Comparison of ENCODE assay signal across 8 cellular contexts in the genomic region with DNA sequence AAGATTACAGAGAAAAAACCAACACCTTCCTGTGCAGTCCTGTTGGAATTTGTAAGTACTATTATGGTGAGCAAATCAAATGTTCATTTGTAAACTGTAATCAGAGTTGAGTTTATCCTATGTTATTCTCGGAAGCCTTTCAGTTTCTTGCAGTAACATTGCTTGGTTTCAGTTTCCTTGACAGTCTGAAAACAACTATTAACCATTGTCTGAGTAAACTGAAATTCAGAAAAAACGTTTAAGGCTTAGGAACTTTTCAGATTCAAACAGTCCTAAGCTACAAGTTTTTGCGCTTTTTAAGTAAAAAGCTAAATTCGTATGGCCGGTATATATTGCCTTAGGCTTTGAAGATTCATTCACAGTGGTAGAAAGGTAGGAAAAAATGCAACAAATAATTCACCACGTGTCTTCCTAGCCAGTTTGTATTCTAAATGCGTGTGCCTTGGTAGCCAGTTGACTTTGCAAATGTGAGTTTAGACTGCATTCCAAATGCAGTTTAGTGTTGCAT. TPM values are rescaled to one million over a fixed set of nuclear protein-coding genes. Genes with fewer than 3 reads are reported as not detected.
DNase-seq lines count a peak whose midpoint lies in the region; ATAC-seq and TF ChIP-seq lines count a peak whose summit lies in the region.

No MANE protein-coding gene starts in this region.

- TF ChIP-seq CTCF in GM12865 (IDR thresholded peaks at IDR 0.05; ENCODE audit: insufficient read depth, low read depth, low read length, missing control alignments) (no peak), OCI-LY7 (conservative IDR thresholded peaks at IDR 0.05; ENCODE audit: low read length) (no peak)

- peaks cover 0 to 52% (median 21%) of the 10 kb centered on the region in 3 donors for H3K36me3 Mint-ChIP-seq in naive thymus-derived CD8-positive, alpha-beta T cell

- peak overlapping the region; percentile 93 for H3K27ac ChIP-seq in OCI-LY7 (ENCODE audit: low read depth, low read length, poor library complexity, severe bottlenecking)
- no peak overlapping the region for H3K27ac ChIP-seq in ectodermal cell (ENCODE audit: insufficient read depth, low read depth, low read length, poor library complexity, severe bottlenecking)

- peaks cover 39 to 72% (median 55%) of the 10 kb centered on the region in 4 donors for H3K4me1 Mint-ChIP-seq in naive thymus-derived CD8-positive, alpha-beta T cell

- H3K4me2 ChIP-seq in OCI-LY7 (ENCODE audit: low read length): peak overlapping the region; percentile 75

- no TSS peak for BruUV-seq in OCI-LY7 (replicated peaks; lab: Mats Ljungman, UMichigan)

- H3K9me3 ChIP-seq in OCI-LY7 (ENCODE audit: low read length) (no peaks in the 10 kb centered on the region), ectodermal cell (ENCODE audit: control insufficient read depth, low read length) (no peaks in the 10 kb centered on the region)

- H3K27me3 ChIP-seq in ectodermal cell (ENCODE audit: control insufficient read depth, insufficient read depth, low read length, poor library complexity, severe bottlenecking): no peaks in the 10 kb centered on the region

- H3K4me3 Mint-ChIP-seq in naive thymus-derived CD8-positive, alpha-beta T cell: peak overlapping the region; percentile 95 to 99 (median 97)

- H3K36me3 ChIP-seq in OCI-LY7 (ENCODE audit: insufficient read depth, low read length): peaks cover 61% of the 10 kb centered on the region
- no peaks in the 10 kb centered on the region for H3K36me3 ChIP-seq in ectodermal cell (ENCODE audit: control insufficient read depth, insufficient read depth, low read length)

- CTCF ChIA-PET in OCI-LY7 (lab: Charles Lee; ENCODE audit: unreplicated experiment): interaction anchor here (0.5 kb wide), 1 partner anchor 588 kb away, joined by 3 read pairs; no protein-coding TSS in a partner anchor

- 11 to 19% methylated on average over 7 of the region's 7 CpGs for WGBS in ectodermal cell, 2 experiments

- no peaks in the 10 kb centered on the region for H3K27me3 Mint-ChIP-seq in naive thymus-derived CD8-positive, alpha-beta T cell

- POLR2A ChIA-PET in OCI-LY7 (lab: Charles Lee): interaction anchor here (0.6 to 3.1 kb wide), 8 partner anchors 15 to 766 kb away, joined by 3 to 30 read pairs (median 3); a partner anchor contains a TSS
- POLR2A ChIA-PET in naive thymus-derived CD8-positive, alpha-beta T cell (lab: Charles Lee): interaction anchor here (0.6 to 1.5 kb wide), 4 partner anchors 8 to 225 kb away, joined by 3 to 5 read pairs (median 4); no protein-coding TSS in a partner anchor

- H2AFZ ChIP-seq in OCI-LY7 (ENCODE audit: low read length): no peak overlapping the region

- peak; percentile 54 for DNase-seq in GM12865 (ENCODE audit: low read depth)
- DNase-seq in OCI-LY7 (ENCODE audit: low spot score): no peak
- DNase-seq in naive thymus-derived CD8-positive, alpha-beta T cell: peak in 3 of 10 donors; percentile 29 to 41 (median 35)
- no peak for DNase-seq in NCI-H2107 treated with DMSO at 0.1 percent for 48 hours (lab: John Stamatoyannopoulos, UW; ENCODE audit: unreplicated experiment)
- no peak for DNase-seq in left lobe of liver (ENCODE audit: low spot score)
- DNase-seq in NCI-H1436 treated with DMSO at 0.1 percent for 48 hours (lab: John Stamatoyannopoulos, UW): no peak
- DNase-seq in NCI-H146 treated with DMSO at 0.1 percent for 48 hours (lab: John Stamatoyannopoulos, UW; ENCODE audit: unreplicated experiment): no peak

- intact Hi-C loops in OCI-LY7 (cut with micrococcal nuclease; ENCODE audit: unreplicated experiment): loop anchor here (10.0 kb wide), 1 partner anchor 492 kb away; no protein-coding TSS in a partner anchor

- H3K9me2 ChIP-seq in OCI-LY7 (ENCODE audit: insufficient read depth, low read length): no peaks in the 10 kb centered on the region

- H4K20me1 ChIP-seq in OCI-LY7 (ENCODE audit: insufficient read depth, low read length): peaks cover 53% of the 10 kb centered on the region

- H3K27ac Mint-ChIP-seq in naive thymus-derived CD8-positive, alpha-beta T cell: peak overlapping the region; percentile 95 to 99 (median 98)

- peaks cover 34% of the 10 kb centered on the region for H3K4me1 ChIP-seq in OCI-LY7 (ENCODE audit: insufficient read depth, low read length, poor library complexity, severe bottlenecking)
- peaks cover 4% of the 10 kb centered on the region for H3K4me1 ChIP-seq in ectodermal cell (ENCODE audit: control insufficient read depth, insufficient read depth, low read length)

- no peaks in the 10 kb centered on the region for H3K9me3 Mint-ChIP-seq in naive thymus-derived CD8-positive, alpha-beta T cell

- ATAC-seq in naive thymus-derived CD8-positive, alpha-beta T cell: no peak
- no peak for ATAC-seq in left lobe of liver

- peaks cover 89% of the 10 kb centered on the region for H3K79me2 ChIP-seq in OCI-LY7 (ENCODE audit: insufficient read depth, low read depth, low read length)

- H3K4me3 ChIP-seq in GM12865 (ENCODE audit: low read depth, low read length) (peak overlapping the region; percentile 87), OCI-LY7 (ENCODE audit: low read depth, low read length, poor library complexity, severe bottlenecking) (peak overlapping the region; percentile 93), ectodermal cell (ENCODE audit: insufficient read depth, low read depth, low read length) (peak overlapping the region; percentile 88)

RNA-seq across cellular contexts. Expression of a gene that starts 2.5 kb away (rescaled TPM):
- total RNA-seq in OCI-LY7 (2014; rRNA removed; shearing (Covaris generic)): 77.0 and 96.6 TPM in 2 replicates
- 99.2 and 109 TPM in 2 replicates for total RNA-seq in OCI-LY7 (2022)
- polyA plus RNA-seq in ectodermal cell (2013, experiment 1 of 4): 148 TPM
- polyA plus RNA-seq in ectodermal cell (2013, experiment 2 of 4): 147 TPM
- 119 TPM for polyA plus RNA-seq in ectodermal cell (2013, experiment 3 of 4)
- 120 TPM for polyA plus RNA-seq in ectodermal cell (2013, experiment 4 of 4)
- total RNA-seq in naive thymus-derived CD8-positive, alpha-beta T cell: 100 to 1,000 TPM; 155 to 168 TPM
- 10 to 100 TPM; 69.8 to 97.1 (median 93.0) TPM for polyA plus RNA-seq in naive thymus-derived CD8-positive, alpha-beta T cell
- total RNA-seq in left lobe of liver: 20.5 TPM
